Comparison of ENCODE assay signal across 1 cellular context in the genomic region with DNA sequence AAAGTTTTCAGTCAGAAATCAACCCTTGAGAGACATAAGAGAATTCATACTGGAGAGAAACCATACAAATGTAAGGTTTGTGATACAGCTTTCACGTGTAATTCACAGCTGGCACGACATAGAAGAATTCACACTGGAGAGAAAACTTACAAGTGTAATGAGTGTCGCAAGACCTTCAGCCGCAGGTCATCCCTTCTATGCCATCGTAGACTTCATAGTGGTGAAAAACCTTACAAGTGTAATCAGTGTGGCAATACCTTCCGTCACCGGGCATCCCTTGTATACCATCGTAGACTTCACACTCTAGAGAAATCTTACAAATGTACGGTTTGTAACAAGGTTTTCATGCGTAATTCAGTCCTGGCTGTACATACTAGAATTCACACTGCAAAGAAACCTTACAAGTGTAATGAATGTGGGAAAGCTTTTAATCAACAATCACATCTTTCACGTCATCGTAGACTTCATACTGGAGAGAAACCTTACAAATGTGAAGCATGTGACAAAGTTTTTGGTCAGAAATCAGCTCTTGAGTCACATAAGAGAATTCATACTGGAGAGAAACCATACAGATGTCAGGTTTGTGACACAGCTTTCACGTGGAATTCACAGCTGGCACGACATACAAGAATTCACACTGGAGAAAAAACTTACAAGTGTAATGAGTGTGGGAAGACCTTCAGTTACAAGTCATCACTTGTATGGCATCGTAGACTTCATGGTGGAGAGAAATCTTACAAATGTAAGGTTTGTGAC.
A peak's percentile ranks its signal among the peaks of the same experiment; 100 is the strongest.
TF ChIP-seq lines count a peak whose summit lies in the region.

No MANE protein-coding gene starts in this region.

TF ChIP-seq in K562, 482 proteins besides CTCF, POLR2A, EP300 and RAD21:
- peak; percentile 88 for TF ChIP-seq ZNF274 (IDR thresholded peaks at IDR 0.05; ENCODE audit: borderline replicate concordance, low read depth, low read length)
- peak; percentile 31; the same call in 1 of the 2 replicates for TF ChIP-seq CEBPB (tag; IDR thresholded peaks at IDR 0.05)
- no peak for TF ChIP-seq TRIM24 (IDR thresholded peaks at IDR 0.05)
- no peak for TF ChIP-seq GABPB1 (CRISPR knock-in tag; IDR thresholded peaks at IDR 0.05)
- no peak for TF ChIP-seq SMAD3 (CRISPR knock-in tag; conservative IDR thresholded peaks at IDR 0.05)
- peak; percentile 76; the same call in 1 of the 2 replicates for TF ChIP-seq ZNF75A (CRISPR knock-in tag; IDR thresholded peaks at IDR 0.05)
- TF ChIP-seq, protein P1, sequence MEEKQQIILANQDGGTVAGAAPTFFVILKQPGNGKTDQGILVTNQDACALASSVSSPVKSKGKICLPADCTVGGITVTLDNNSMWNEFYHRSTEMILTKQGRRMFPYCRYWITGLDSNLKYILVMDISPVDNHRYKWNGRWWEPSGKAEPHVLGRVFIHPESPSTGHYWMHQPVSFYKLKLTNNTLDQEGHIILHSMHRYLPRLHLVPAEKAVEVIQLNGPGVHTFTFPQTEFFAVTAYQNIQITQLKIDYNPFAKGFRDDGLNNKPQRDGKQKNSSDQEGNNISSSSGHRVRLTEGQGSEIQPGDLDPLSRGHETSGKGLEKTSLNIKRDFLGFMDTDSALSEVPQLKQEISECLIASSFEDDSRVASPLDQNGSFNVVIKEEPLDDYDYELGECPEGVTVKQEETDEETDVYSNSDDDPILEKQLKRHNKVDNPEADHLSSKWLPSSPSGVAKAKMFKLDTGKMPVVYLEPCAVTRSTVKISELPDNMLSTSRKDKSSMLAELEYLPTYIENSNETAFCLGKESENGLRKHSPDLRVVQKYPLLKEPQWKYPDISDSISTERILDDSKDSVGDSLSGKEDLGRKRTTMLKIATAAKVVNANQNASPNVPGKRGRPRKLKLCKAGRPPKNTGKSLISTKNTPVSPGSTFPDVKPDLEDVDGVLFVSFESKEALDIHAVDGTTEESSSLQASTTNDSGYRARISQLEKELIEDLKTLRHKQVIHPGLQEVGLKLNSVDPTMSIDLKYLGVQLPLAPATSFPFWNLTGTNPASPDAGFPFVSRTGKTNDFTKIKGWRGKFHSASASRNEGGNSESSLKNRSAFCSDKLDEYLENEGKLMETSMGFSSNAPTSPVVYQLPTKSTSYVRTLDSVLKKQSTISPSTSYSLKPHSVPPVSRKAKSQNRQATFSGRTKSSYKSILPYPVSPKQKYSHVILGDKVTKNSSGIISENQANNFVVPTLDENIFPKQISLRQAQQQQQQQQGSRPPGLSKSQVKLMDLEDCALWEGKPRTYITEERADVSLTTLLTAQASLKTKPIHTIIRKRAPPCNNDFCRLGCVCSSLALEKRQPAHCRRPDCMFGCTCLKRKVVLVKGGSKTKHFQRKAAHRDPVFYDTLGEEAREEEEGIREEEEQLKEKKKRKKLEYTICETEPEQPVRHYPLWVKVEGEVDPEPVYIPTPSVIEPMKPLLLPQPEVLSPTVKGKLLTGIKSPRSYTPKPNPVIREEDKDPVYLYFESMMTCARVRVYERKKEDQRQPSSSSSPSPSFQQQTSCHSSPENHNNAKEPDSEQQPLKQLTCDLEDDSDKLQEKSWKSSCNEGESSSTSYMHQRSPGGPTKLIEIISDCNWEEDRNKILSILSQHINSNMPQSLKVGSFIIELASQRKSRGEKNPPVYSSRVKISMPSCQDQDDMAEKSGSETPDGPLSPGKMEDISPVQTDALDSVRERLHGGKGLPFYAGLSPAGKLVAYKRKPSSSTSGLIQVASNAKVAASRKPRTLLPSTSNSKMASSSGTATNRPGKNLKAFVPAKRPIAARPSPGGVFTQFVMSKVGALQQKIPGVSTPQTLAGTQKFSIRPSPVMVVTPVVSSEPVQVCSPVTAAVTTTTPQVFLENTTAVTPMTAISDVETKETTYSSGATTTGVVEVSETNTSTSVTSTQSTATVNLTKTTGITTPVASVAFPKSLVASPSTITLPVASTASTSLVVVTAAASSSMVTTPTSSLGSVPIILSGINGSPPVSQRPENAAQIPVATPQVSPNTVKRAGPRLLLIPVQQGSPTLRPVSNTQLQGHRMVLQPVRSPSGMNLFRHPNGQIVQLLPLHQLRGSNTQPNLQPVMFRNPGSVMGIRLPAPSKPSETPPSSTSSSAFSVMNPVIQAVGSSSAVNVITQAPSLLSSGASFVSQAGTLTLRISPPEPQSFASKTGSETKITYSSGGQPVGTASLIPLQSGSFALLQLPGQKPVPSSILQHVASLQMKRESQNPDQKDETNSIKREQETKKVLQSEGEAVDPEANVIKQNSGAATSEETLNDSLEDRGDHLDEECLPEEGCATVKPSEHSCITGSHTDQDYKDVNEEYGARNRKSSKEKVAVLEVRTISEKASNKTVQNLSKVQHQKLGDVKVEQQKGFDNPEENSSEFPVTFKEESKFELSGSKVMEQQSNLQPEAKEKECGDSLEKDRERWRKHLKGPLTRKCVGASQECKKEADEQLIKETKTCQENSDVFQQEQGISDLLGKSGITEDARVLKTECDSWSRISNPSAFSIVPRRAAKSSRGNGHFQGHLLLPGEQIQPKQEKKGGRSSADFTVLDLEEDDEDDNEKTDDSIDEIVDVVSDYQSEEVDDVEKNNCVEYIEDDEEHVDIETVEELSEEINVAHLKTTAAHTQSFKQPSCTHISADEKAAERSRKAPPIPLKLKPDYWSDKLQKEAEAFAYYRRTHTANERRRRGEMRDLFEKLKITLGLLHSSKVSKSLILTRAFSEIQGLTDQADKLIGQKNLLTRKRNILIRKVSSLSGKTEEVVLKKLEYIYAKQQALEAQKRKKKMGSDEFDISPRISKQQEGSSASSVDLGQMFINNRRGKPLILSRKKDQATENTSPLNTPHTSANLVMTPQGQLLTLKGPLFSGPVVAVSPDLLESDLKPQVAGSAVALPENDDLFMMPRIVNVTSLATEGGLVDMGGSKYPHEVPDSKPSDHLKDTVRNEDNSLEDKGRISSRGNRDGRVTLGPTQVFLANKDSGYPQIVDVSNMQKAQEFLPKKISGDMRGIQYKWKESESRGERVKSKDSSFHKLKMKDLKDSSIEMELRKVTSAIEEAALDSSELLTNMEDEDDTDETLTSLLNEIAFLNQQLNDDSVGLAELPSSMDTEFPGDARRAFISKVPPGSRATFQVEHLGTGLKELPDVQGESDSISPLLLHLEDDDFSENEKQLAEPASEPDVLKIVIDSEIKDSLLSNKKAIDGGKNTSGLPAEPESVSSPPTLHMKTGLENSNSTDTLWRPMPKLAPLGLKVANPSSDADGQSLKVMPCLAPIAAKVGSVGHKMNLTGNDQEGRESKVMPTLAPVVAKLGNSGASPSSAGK (IDR thresholded peaks at IDR 0.05): 0 out of 2 replicates have a peak, but pooled peaks have one; percentile 11
